8 cellular contexts compared by ENCODE assay signal in the genomic region with DNA sequence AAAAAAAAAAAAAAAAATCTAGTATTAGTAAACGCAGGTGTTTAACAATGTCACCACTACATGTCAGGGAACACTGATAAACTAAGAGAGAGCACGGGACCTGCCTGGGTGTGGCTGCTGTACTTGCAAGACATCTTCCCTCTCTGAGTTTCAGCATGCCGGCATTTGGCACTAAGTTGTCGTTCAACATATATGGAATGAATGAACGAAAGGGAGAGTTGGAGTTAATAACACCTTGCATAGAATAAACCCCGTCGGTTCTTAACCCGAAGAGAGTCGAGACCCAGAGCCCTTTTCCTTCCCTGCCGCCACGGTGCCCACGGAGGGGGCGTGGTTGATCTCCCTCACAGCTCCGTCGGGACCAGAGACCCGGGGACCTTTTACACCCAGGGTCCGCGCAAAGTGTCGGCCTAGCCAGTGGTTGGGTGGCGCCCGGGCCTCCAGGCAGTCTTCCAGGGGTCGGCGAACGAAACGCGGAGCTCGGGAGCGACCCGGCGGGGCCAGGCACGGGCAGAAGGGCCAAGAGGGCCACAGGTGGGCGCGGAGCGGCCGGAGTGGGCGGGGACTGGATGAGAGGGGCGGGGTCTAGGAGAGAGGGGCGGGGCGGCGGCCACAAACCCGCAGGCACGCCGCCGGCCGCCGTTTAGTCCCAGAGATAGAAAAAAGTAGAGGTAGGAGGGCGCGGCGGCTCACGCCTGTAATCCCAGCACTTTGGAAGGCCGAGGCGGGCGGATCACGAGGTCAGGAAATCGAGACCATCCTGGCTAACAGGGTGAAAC. TPM values are rescaled to one million over a fixed set of nuclear protein-coding genes. Genes with fewer than 3 reads are reported as not detected.
DNase-seq lines count a peak whose midpoint lies in the region; ATAC-seq lines count a peak whose summit lies in the region.

No MANE protein-coding gene starts in this region.

- no peak overlapping the region for H2AK5ac ChIP-seq in mesendoderm (ENCODE audit: low read length)

- no peaks in the 10 kb centered on the region for H3K79me2 ChIP-seq in mesendoderm (ENCODE audit: control insufficient read depth, insufficient read depth, low read length)

- no peak overlapping the region for H3K18ac ChIP-seq in mesendoderm (ENCODE audit: low read length)

- H3K9me3 ChIP-seq in effector memory CD4-positive, alpha-beta T cell (ENCODE audit: control insufficient read depth, low read length) = no peaks in the 10 kb centered on the region

- H3K27ac ChIP-seq in effector memory CD4-positive, alpha-beta T cell (ENCODE audit: insufficient read depth, low read length, poor library complexity, severe bottlenecking) = peak overlapping the region; percentile 72
- no peak overlapping the region for H3K27ac ChIP-seq in mesendoderm (ENCODE audit: low read depth, low read length)

- H3K4me1 ChIP-seq in effector memory CD4-positive, alpha-beta T cell (ENCODE audit: control insufficient read depth, insufficient read depth, low read length, poor library complexity, severe bottlenecking) = peaks cover 8% of the 10 kb centered on the region
- no peaks in the 10 kb centered on the region for H3K4me1 ChIP-seq in mesendoderm (ENCODE audit: control insufficient read depth, low read depth, low read length)

- POLR2A ChIA-PET in activated CD8-positive, alpha-beta T cell treated with anti-CD3 and anti-CD28 coated beads, Interleukin-2, amount 10 ng/mL, durations not matched to agents 7 days and 5 days (lab: Charles Lee) = interaction anchor here (1.0 to 1.9 kb wide), 3 partner anchors 25 to 187 kb away, joined by 4 to 19 read pairs (median 6); a partner anchor contains a TSS

- no peak overlapping the region for H2BK120ac ChIP-seq in mesendoderm (ENCODE audit: low read depth, low read length)

- peaks cover 5% of the 10 kb centered on the region for H3K27me3 Mint-ChIP-seq in activated CD8-positive, alpha-beta T cell treated with anti-CD3 and anti-CD28 coated beads, Interleukin-2, amount 10 ng/mL, durations not matched to agents 7 days and 5 days (ENCODE audit: low read depth)

- WGBS in mesendoderm (ENCODE audit: extremely low coverage, insufficient coverage, low lambda C conversion rate) = no CpG with 5 or more reads among the region's 55 CpGs

- H3K9me3 Mint-ChIP-seq in activated CD8-positive, alpha-beta T cell treated with anti-CD3 and anti-CD28 coated beads, Interleukin-2, amount 10 ng/mL, durations not matched to agents 7 days and 5 days (ENCODE audit: insufficient read depth) = no peaks in the 10 kb centered on the region

- no peak overlapping the region for H3K23ac ChIP-seq in mesendoderm (ENCODE audit: low read length)

- H3K27me3 ChIP-seq in effector memory CD4-positive, alpha-beta T cell (replicated peaks; ENCODE audit: control insufficient read depth, insufficient read depth, low read length, poor library complexity, severe bottlenecking) = no peaks in the 10 kb centered on the region
- no peaks in the 10 kb centered on the region for H3K27me3 ChIP-seq in mesendoderm (ENCODE audit: insufficient read depth, low read length, poor library complexity)

- H4K5ac ChIP-seq in mesendoderm (ENCODE audit: low read length) = no peak overlapping the region

- peaks cover 32% of the 10 kb centered on the region for H3K4me1 Mint-ChIP-seq in activated CD8-positive, alpha-beta T cell treated with anti-CD3 and anti-CD28 coated beads, Interleukin-2, amount 10 ng/mL, durations not matched to agents 7 days and 5 days (ENCODE audit: low read depth)

- H4K8ac ChIP-seq in mesendoderm (ENCODE audit: low read depth, low read length) = no peak overlapping the region

- no peak overlapping the region for H2BK5ac ChIP-seq in mesendoderm (ENCODE audit: low read length)

- ATAC-seq in GM18499 (IDR thresholded peaks at IDR 0.05; ENCODE audit: insufficient read depth, unreplicated experiment) = peak; percentile 26
- peak; percentile 50 for ATAC-seq in HG02884 (IDR thresholded peaks at IDR 0.05; ENCODE audit: unreplicated experiment)
- ATAC-seq in activated CD8-positive, alpha-beta T cell treated with anti-CD3 and anti-CD28 coated beads, Interleukin-2, amount 10 ng/mL, durations not matched to agents 7 days and 5 days = peak; percentile 71

- H3K56ac ChIP-seq in mesendoderm (ENCODE audit: low read length) = peak overlapping the region; percentile 80

- peak overlapping the region; percentile 68 for H3K4me3 ChIP-seq in effector memory CD4-positive, alpha-beta T cell (ENCODE audit: insufficient read depth, low read depth, low read length, poor library complexity, severe bottlenecking)
- peak overlapping the region; percentile 33 for H3K4me3 ChIP-seq in mesendoderm (ENCODE audit: low read length)

- peak overlapping the region; percentile 92 for H3K4me3 Mint-ChIP-seq in activated CD8-positive, alpha-beta T cell treated with anti-CD3 and anti-CD28 coated beads, Interleukin-2, amount 10 ng/mL, durations not matched to agents 7 days and 5 days

- H3K9ac ChIP-seq in mesendoderm (ENCODE audit: low read length) = peak overlapping the region; percentile 72

- no peak overlapping the region for H2BK15ac ChIP-seq in mesendoderm (replicated peaks; ENCODE audit: low read depth)

- no peaks in the 10 kb centered on the region for H3K36me3 ChIP-seq in effector memory CD4-positive, alpha-beta T cell (ENCODE audit: control insufficient read depth, insufficient read depth, low read length)
- H3K36me3 ChIP-seq in mesendoderm (ENCODE audit: control insufficient read depth, insufficient read depth, low read length) = no peaks in the 10 kb centered on the region

- H3K27ac Mint-ChIP-seq in activated CD8-positive, alpha-beta T cell treated with anti-CD3 and anti-CD28 coated beads, Interleukin-2, amount 10 ng/mL, durations not matched to agents 7 days and 5 days = peak overlapping the region; percentile 95

- H3K36me3 Mint-ChIP-seq in activated CD8-positive, alpha-beta T cell treated with anti-CD3 and anti-CD28 coated beads, Interleukin-2, amount 10 ng/mL, durations not matched to agents 7 days and 5 days (ENCODE audit: low read depth) = peaks cover 14% of the 10 kb centered on the region

- peaks cover 8% of the 10 kb centered on the region for H3K79me1 ChIP-seq in mesendoderm (ENCODE audit: low read length)

- H3K4me2 ChIP-seq in mesendoderm (ENCODE audit: low read length) = peak overlapping the region; percentile 56

- DNase-seq in NCI-H526 treated with DMSO at 0.1 percent for 48 hours (lab: John Stamatoyannopoulos, UW) (peak; percentile 0), mesendoderm (peak; percentile 73), NCI-H1694 (lab: John Stamatoyannopoulos, UW) (no peak)
- peak; percentile 67 for DNase-seq in activated CD8-positive, alpha-beta T cell treated with anti-CD3 and anti-CD28 coated beads, Interleukin-2, amount 10 ng/mL, durations not matched to agents 7 days and 5 days
- peak; percentile 33 to 59 (median 43) for DNase-seq in effector memory CD4-positive, alpha-beta T cell
- DNase-seq in stimulated activated CD8-positive, alpha-beta memory T cell treated with anti-CD3 and anti-CD28 coated beads, Interleukin-12 subunit alpha, Interleukin-12 subunit beta, amount 100 ng/mL, for 4 hours (ENCODE audit: low read depth) = peak; percentile 51

- CTCF ChIA-PET in activated CD8-positive, alpha-beta T cell treated with anti-CD3 and anti-CD28 coated beads, Interleukin-2, amount 10 ng/mL, durations not matched to agents 7 days and 5 days (lab: Charles Lee) = interaction anchor here (0.7 to 2.3 kb wide), 15 partner anchors 9 to 373 kb away, joined by 3 to 18 read pairs (median 3); a partner anchor contains a TSS

- no peak overlapping the region for H3K4ac ChIP-seq in mesendoderm (ENCODE audit: low read depth, low read length)

RNA-seq across cellular contexts. Expression of a gene that starts 0.8 kb away (rescaled TPM):
- 10 to 100 TPM; 45.1 to 49.4 TPM for total RNA-seq in activated CD8-positive, alpha-beta T cell treated with anti-CD3 and anti-CD28 coated beads, Interleukin-2, amount 10 ng/mL, durations not matched to agents 7 days and 5 days
- polyA plus RNA-seq in mesendoderm (2013, experiment 1 of 2) = 99.4 TPM
- polyA plus RNA-seq in mesendoderm (2013, experiment 2 of 2) = 101 TPM

RNA-seq across cellular contexts. Expression of a gene that starts 25.1 kb away (rescaled TPM):
- 100 to 1,000 TPM; 122 to 129 TPM for total RNA-seq in activated CD8-positive, alpha-beta T cell treated with anti-CD3 and anti-CD28 coated beads, Interleukin-2, amount 10 ng/mL, durations not matched to agents 7 days and 5 days
- polyA plus RNA-seq in mesendoderm (2013, experiment 1 of 2) = 158 TPM
- polyA plus RNA-seq in mesendoderm (2013, experiment 2 of 2) = 151 TPM
